20 cellular contexts compared by ENCODE assay signal in the genomic region with DNA sequence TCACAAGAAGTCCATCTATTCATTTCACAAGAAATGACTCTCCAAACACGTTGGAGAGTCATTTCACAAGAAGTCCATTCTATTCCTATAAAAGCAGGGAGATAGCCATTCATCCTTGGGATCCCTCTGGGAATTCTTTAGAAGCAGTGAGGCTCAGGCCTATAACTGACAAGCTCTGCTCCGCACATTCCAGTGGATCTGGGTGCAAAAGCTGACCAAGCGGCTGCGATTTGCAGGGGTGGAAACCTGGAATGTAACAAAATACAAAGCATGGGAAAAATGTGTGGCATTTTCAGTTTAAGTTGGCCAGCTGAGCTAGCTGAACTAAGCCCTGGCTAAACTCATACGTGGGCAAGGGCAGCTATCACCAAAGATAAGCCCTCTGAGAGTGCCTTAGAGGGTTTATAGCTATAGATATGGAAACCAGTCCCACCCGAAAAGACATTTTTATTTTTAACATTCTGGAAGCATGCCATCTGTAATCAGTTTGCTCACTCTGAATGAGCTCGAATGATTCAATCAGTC. TPM values are rescaled to one million over a fixed set of nuclear protein-coding genes. Genes with fewer than 3 reads are reported as not detected.
DNase-seq lines count a peak whose midpoint lies in the region; ATAC-seq, FAIRE-seq and TF ChIP-seq lines count a peak whose summit lies in the region.
"Had no signal": no experiment of that assay in that cellular context is flagged by ENCODE, and none has a peak within 500 bp of the region (broad histone marks: within the 10 kb centered on the region; RNA-seq: fewer than 3 reads in every experiment).

No MANE protein-coding gene starts in this region.

- POLR2A ChIA-PET in IMR-90 (lab: Charles Lee; ENCODE audit: unreplicated experiment) (interaction anchor here (0.7 kb wide), 1 partner anchor 813 kb away, joined by 3 read pairs; no protein-coding TSS in a partner anchor), H1 (lab: Charles Lee; ENCODE audit: partially characterized antibody) (no interaction called here)
- POLR2A ChIA-PET in CD8-positive, alpha-beta T cell (lab: Charles Lee): no interaction called here

- peaks cover 9% of the 10 kb centered on the region for H3K4me1 Mint-ChIP-seq in neural progenitor cell
- no peaks in the 10 kb centered on the region for H3K4me1 Mint-ChIP-seq in CD8-positive, alpha-beta T cell (ENCODE audit: low read depth)
- H3K4me1 Mint-ChIP-seq: central memory CD8-positive, alpha-beta T cell had no signal

- H3K27me3 Mint-ChIP-seq in neural progenitor cell (ENCODE audit: insufficient read depth, low read depth): peaks cover 3% of the 10 kb centered on the region
- H3K27me3 Mint-ChIP-seq in CD8-positive, alpha-beta T cell (ENCODE audit: low read depth): peaks cover 3% of the 10 kb centered on the region
- H3K27me3 Mint-ChIP-seq: CD4-positive, alpha-beta T cell; central memory CD8-positive, alpha-beta T cell had no signal

- peak overlapping the region; percentile 54 for H4K91ac ChIP-seq in IMR-90 (ENCODE audit: insufficient read depth, low read depth, low read length)
- H4K91ac ChIP-seq in H1 (replicated peaks; ENCODE audit: insufficient read length, low read length): no peak overlapping the region

- CTCF ChIA-PET in IMR-90 (lab: Yijun Ruan, JAX): interaction anchor here (1.2 kb wide), 1 partner anchor 27 kb away, joined by 3 read pairs; no protein-coding TSS in a partner anchor
- CTCF ChIA-PET in H1 (lab: Charles Lee; ENCODE audit: partially characterized antibody): interaction anchor here (0.8 kb wide), 1 partner anchor 77 kb away, joined by 3 read pairs; no protein-coding TSS in a partner anchor
- CTCF ChIA-PET in CD8-positive, alpha-beta T cell (lab: Charles Lee): no interaction called here

- H3K23ac ChIP-seq in IMR-90 (ENCODE audit: low read depth, low read length) (peak overlapping the region; percentile 46; the same call in 1 of the 2 replicates), H1 (ENCODE audit: insufficient read length) (no peak overlapping the region)

- H3K9me1 ChIP-seq in IMR-90 (ENCODE audit: insufficient read depth, low read length): peaks cover 14% of the 10 kb centered on the region

- TF ChIP-seq CTCF in AG09319 (IDR thresholded peaks at IDR 0.05; ENCODE audit: low read depth, low read length): no peak
- TF ChIP-seq CTCF in IMR-90 (conservative IDR thresholded peaks at IDR 0.05; ENCODE audit: low read depth, low read length): no peak
- no peak for TF ChIP-seq CTCF in H1 (IDR thresholded peaks at IDR 0.05; ENCODE audit: control extremely low read depth in 1 of 3, insufficient read depth in 1 of 3, low read depth in 1 of 3, low read length in 3 of 3)
- TF ChIP-seq CTCF in neural progenitor cell (IDR thresholded peaks at IDR 0.05): no peak
- no peak for TF ChIP-seq CTCF in CD8-positive, alpha-beta T cell (IDR thresholded peaks at IDR 0.05)

- H3K18ac ChIP-seq in IMR-90 (ENCODE audit: low read depth, low read length) (no peak overlapping the region), H1 (ENCODE audit: extremely low read depth, low read length) (no peak overlapping the region)

- no peak overlapping the region for H3K9ac ChIP-seq in IMR-90 (ENCODE audit: low read depth, low read length)
- H3K9ac ChIP-seq in H1 (replicated peaks in 1 of 4; ENCODE audit: extremely low read depth in 1 of 4, low read depth in 3 of 4, low read length in 3 of 4): no peak overlapping the region
- H3K9ac ChIP-seq in neural progenitor cell: no peak overlapping the region

- H2AK5ac ChIP-seq in IMR-90 (ENCODE audit: low read depth, low read length) (0 out of 2 replicates have a peak overlapping the region, but pooled peaks have one; percentile 20), H1 (ENCODE audit: low read depth, low read length) (no peak overlapping the region)

- no peak overlapping the region for H2BK12ac ChIP-seq in H1 (ENCODE audit: low read depth, low read length)

- H3K4me2 ChIP-seq in IMR-90 (ENCODE audit: low read depth, low read length) (no peak overlapping the region), H1 (ENCODE audit: insufficient read depth in 1 of 2, low read depth in 2 of 2, low read length in 2 of 2) (no peak overlapping the region), neural progenitor cell (no peak overlapping the region)

- no peaks in the 10 kb centered on the region for H3K23me2 ChIP-seq in H1 (ENCODE audit: low read depth, low read length)

- peaks cover 13% of the 10 kb centered on the region for H3F3A ChIP-seq in neural progenitor cell (ENCODE audit: low read depth)

- H2BK15ac ChIP-seq in IMR-90 (ENCODE audit: low read depth, low read length) (peak overlapping the region; percentile 2; the same call in 1 of the 3 replicates), H1 (ENCODE audit: low read length) (no peak overlapping the region)

- no peak for TF ChIP-seq EP300 in H1 (IDR thresholded peaks at IDR 0.05; ENCODE audit: borderline replicate concordance in 1 of 2, low read depth in 2 of 2, low read length in 2 of 2)

- no peak for TF ChIP-seq RAD21 in IMR-90 (IDR thresholded peaks at IDR 0.05; ENCODE audit: low read length)
- TF ChIP-seq RAD21 in H1 (IDR thresholded peaks at IDR 0.05 in 1 of 2, conservative IDR thresholded peaks at IDR 0.05 in 1 of 2; ENCODE audit: low read depth in 2 of 2, low read length in 2 of 2): no peak

- H2BK120ac ChIP-seq in IMR-90 (ENCODE audit: low read depth, low read length): peak overlapping the region; percentile 25; the same call in 1 of the 2 replicates
- H2BK120ac ChIP-seq in H1 (replicated peaks; ENCODE audit: low read depth, low read length): no peak overlapping the region

- H4K8ac ChIP-seq in IMR-90 (ENCODE audit: low read depth in 2 of 2, low read length in 2 of 2) (peak overlapping the region in 1 of 2 experiments; percentile 3; a peak in 1 of 4 replicates), H1 (ENCODE audit: extremely low read depth, insufficient read depth, low read length) (peak overlapping the region; percentile 29; the same call in 1 of the 2 replicates)

- WGBS in IMR-90 (ENCODE audit: extremely low coverage in 2 of 2, insufficient read length in 1 of 2), 2 experiments: 80% methylated on average over 1 of the region's 7 CpGs; no CpG with 5 or more reads in 1 of the 2 experiments
- WGBS in H1 (ENCODE audit: extremely low coverage in 1 of 2, insufficient coverage in 1 of 2, insufficient read length in 1 of 2, insufficient replicate concordance in 2 of 2, low coverage in 1 of 2, low lambda C conversion rate in 2 of 2, missing lambda C conversion rate in 1 of 2), 2 experiments: 86% methylated on average over 7 of the region's 7 CpGs; no CpG with 5 or more reads in 1 of the 2 experiments

- H3K4me3 ChIP-seq in IMR-90 (ENCODE audit: insufficient read depth, low read depth, low read length) (no peak overlapping the region), H1 (ENCODE audit: extremely low read depth in 1 of 4, insufficient read depth in 2 of 4, low read depth in 3 of 4, low read length in 4 of 4) (no peak overlapping the region), neural progenitor cell (no peak overlapping the region)
- H3K4me3 ChIP-seq in CD8-positive, alpha-beta T cell (ENCODE audit: low read depth, low read length): no peak overlapping the region

- ATAC-seq in IMR-90 (ENCODE audit: low read depth): peak; percentile 57
- no peak for ATAC-seq in CD8-positive, alpha-beta T cell
- ATAC-seq: activated CD8-positive, alpha-beta T cell treated with anti-CD3 and anti-CD28 coated beads, Interleukin-2, amount 10 ng/mL, durations not matched to agents 7 days and 5 days had no signal

- FAIRE-seq in H1 (lab: Jason Lieb, UNC): no peak

- H3K27me3 ChIP-seq in IMR-90 (ENCODE audit: control insufficient read depth, insufficient read depth, low read length) (no peaks in the 10 kb centered on the region), H1 (replicated peaks in 1 of 4; ENCODE audit: control insufficient read depth in 3 of 4, extremely low read depth in 1 of 4, insufficient read depth in 3 of 4, low read length in 3 of 4) (no peaks in the 10 kb centered on the region), neural progenitor cell (no peaks in the 10 kb centered on the region)
- H3K27me3 ChIP-seq in CD8-positive, alpha-beta T cell (ENCODE audit: insufficient read depth, low read length): no peaks in the 10 kb centered on the region

- H3K4ac ChIP-seq in IMR-90 (ENCODE audit: low read depth, low read length) (peak overlapping the region; percentile 25; the same call in 1 of the 2 replicates), H1 (replicated peaks; ENCODE audit: insufficient read length, low read depth, low read length) (no peak overlapping the region)

- no peak overlapping the region for H3K27ac Mint-ChIP-seq in neural progenitor cell
- H3K27ac Mint-ChIP-seq in CD8-positive, alpha-beta T cell: no peak overlapping the region
- H3K27ac Mint-ChIP-seq: activated CD8-positive, alpha-beta T cell treated with anti-CD3 and anti-CD28 coated beads, Interleukin-2, amount 10 ng/mL, durations not matched to agents 7 days and 5 days; CD4-positive, alpha-beta T cell had no signal

- H2BK20ac ChIP-seq in IMR-90 (ENCODE audit: low read depth, low read length) (peak overlapping the region; percentile 43; the same call in 1 of the 2 replicates), H1 (ENCODE audit: low read length) (no peak overlapping the region)

- H4K20me1 ChIP-seq in IMR-90 (ENCODE audit: insufficient read depth, low read length) (no peaks in the 10 kb centered on the region), H1 (replicated peaks in 1 of 2; ENCODE audit: control insufficient read depth in 1 of 2, insufficient read depth in 2 of 2, low read length in 2 of 2) (peaks cover 0 to 2% of the 10 kb centered on the region in 2 experiments), neural progenitor cell (ENCODE audit: low read depth) (no peaks in the 10 kb centered on the region)

- no peaks in the 10 kb centered on the region for H3K9me3 Mint-ChIP-seq in neural progenitor cell
- H3K9me3 Mint-ChIP-seq in CD8-positive, alpha-beta T cell: peaks cover 4% of the 10 kb centered on the region

- H3K4me3 Mint-ChIP-seq in neural progenitor cell: no peak overlapping the region
- H3K4me3 Mint-ChIP-seq in CD8-positive, alpha-beta T cell: no peak overlapping the region
- H3K4me3 Mint-ChIP-seq: activated CD8-positive, alpha-beta T cell treated with anti-CD3 and anti-CD28 coated beads, Interleukin-2, amount 10 ng/mL, durations not matched to agents 7 days and 5 days; CD4-positive, alpha-beta T cell; central memory CD8-positive, alpha-beta T cell had no signal

- intact Hi-C loops in IMR-90 (cut with micrococcal nuclease) (no loop called here), posterior vena cava (cut with DNase I) (no loop called here)
- intact Hi-C loops in CD8-positive, alpha-beta T cell (cut with DNase I, micrococcal nuclease): no loop called here

- TF ChIP-seq POLR2A in IMR-90 (IDR thresholded peaks at IDR 0.05; ENCODE audit: low read depth, low read length) (no peak), H1 (IDR thresholded peaks at IDR 0.05; ENCODE audit: control extremely low read depth in 1 of 2, low read depth in 2 of 2, low read length in 2 of 2) (no peak)

- H2AFZ ChIP-seq in IMR-90 (replicated peaks; ENCODE audit: low read length, poor library complexity): peak overlapping the region; percentile 9
- H2AFZ ChIP-seq in H1 (ENCODE audit: low read length): no peak overlapping the region
- no peak overlapping the region for H2AFZ ChIP-seq in neural progenitor cell (replicated peaks)

- H3K27ac ChIP-seq in IMR-90 (ENCODE audit: insufficient read depth, low read length): no peak overlapping the region
- no peak overlapping the region for H3K27ac ChIP-seq in H1 (ENCODE audit: low read depth, low read length)
- H3K27ac ChIP-seq in neural progenitor cell: no peak overlapping the region
- no peak overlapping the region for H3K27ac ChIP-seq in CD8-positive, alpha-beta T cell (ENCODE audit: low read depth, low read length)

- H3K56ac ChIP-seq in IMR-90 (ENCODE audit: extremely low read depth, insufficient read depth, low read length): peak overlapping the region; percentile 72
- H3K56ac ChIP-seq in H1 (replicated peaks; ENCODE audit: insufficient read length, low read depth, low read length): no peak overlapping the region

- H3K9me3 ChIP-seq in IMR-90 (ENCODE audit: control insufficient read depth, insufficient read depth, low read length) (no peaks in the 10 kb centered on the region), H1 (ENCODE audit: insufficient read depth in 2 of 2, low read depth in 1 of 2, low read length in 1 of 2) (no peaks in the 10 kb centered on the region), neural progenitor cell (ENCODE audit: low read depth) (no peaks in the 10 kb centered on the region)
- no peaks in the 10 kb centered on the region for H3K9me3 ChIP-seq in CD8-positive, alpha-beta T cell (ENCODE audit: low read length)

- H3K4me1 ChIP-seq in IMR-90 (ENCODE audit: control insufficient read depth, insufficient read depth, low read length) (peaks cover 11% of the 10 kb centered on the region), H1 (replicated peaks in 1 of 4; ENCODE audit: control insufficient read depth in 3 of 4, insufficient read depth in 4 of 4, low read length in 3 of 4) (peaks cover 0 to 4% (median 0%) of the 10 kb centered on the region in 4 experiments; a peak in 1 of 7 replicates), neural progenitor cell (peaks cover 41% of the 10 kb centered on the region)
- H3K4me1 ChIP-seq in CD8-positive, alpha-beta T cell (ENCODE audit: insufficient read depth, low read length): no peaks in the 10 kb centered on the region

- no peak overlapping the region for H2AK9ac ChIP-seq in IMR-90 (replicated peaks; ENCODE audit: low read depth, low read length, poor library complexity)

- no peak overlapping the region for H4K5ac ChIP-seq in IMR-90 (ENCODE audit: low read depth, low read length)
- H4K5ac ChIP-seq in H1 (ENCODE audit: insufficient read length, low read depth, low read length): no peak overlapping the region

- dilution Hi-C loops in IMR-90 (cut with HindIII; ENCODE audit: low sequenced_read_pairs, unreplicated experiment): no loop called here

- DNase-seq in AG09319 (ENCODE audit: extremely low read depth, low read depth) (peak; percentile 10), IMR-90 (peak; percentile 42), H1 (ENCODE audit: low read depth in 1 of 2, low spot score in 2 of 2) (no peak), neural progenitor cell (ENCODE audit: low spot score) (peak; percentile 54), SKM-1 (lab: John Stamatoyannopoulos, UW; ENCODE audit: unreplicated experiment) (no peak), posterior vena cava (ENCODE audit: low spot score) (no peak), occipital lobe (lab: John Stamatoyannopoulos, UW) (no peak)
- DNase-seq in CD8-positive, alpha-beta T cell: no peak
- DNase-seq: activated CD8-positive, alpha-beta T cell treated with anti-CD3 and anti-CD28 coated beads, Interleukin-2, amount 10 ng/mL, durations not matched to agents 7 days and 5 days; activated effector memory CD4-positive, alpha-beta T cell treated with Interleukin-2 at 50 U/mL for 16 hours; CD4-positive, alpha-beta T cell; NCI-H1436 treated with DMSO at 0.1 percent for 48 hours; NCI-H526; stimulated activated naive CD4-positive, alpha-beta T cell; T-helper 9 cell had no signal

- no peaks in the 10 kb centered on the region for H3K79me1 ChIP-seq in IMR-90 (ENCODE audit: low read depth in 1 of 2, low read length in 2 of 2)
- H3K79me1 ChIP-seq in H1 (ENCODE audit: low read depth, low read length): no peaks in the 10 kb centered on the region

- no peak overlapping the region for H3K14ac ChIP-seq in IMR-90 (replicated peaks; ENCODE audit: low read depth, low read length)
- H3K14ac ChIP-seq in H1 (ENCODE audit: insufficient read length): no peak overlapping the region

- no peaks in the 10 kb centered on the region for H3K79me2 ChIP-seq in H1 (ENCODE audit: control insufficient read depth in 1 of 2, insufficient read depth in 2 of 2, low read length in 2 of 2)
- no peaks in the 10 kb centered on the region for H3K79me2 ChIP-seq in neural progenitor cell (ENCODE audit: low read depth)

- H3K36me3 Mint-ChIP-seq in neural progenitor cell: no peaks in the 10 kb centered on the region
- no peaks in the 10 kb centered on the region for H3K36me3 Mint-ChIP-seq in CD8-positive, alpha-beta T cell

- in situ Hi-C loops in IMR-90 (cut with MboI; ENCODE audit: low sequenced_read_pairs): no loop called here

- H3K36me3 ChIP-seq in IMR-90 (ENCODE audit: control insufficient read depth, insufficient read depth, low read length) (no peaks in the 10 kb centered on the region), H1 (ENCODE audit: control insufficient read depth in 2 of 4, insufficient read depth in 4 of 4, low read length in 3 of 4) (no peaks in the 10 kb centered on the region), neural progenitor cell (no peaks in the 10 kb centered on the region)
- no peaks in the 10 kb centered on the region for H3K36me3 ChIP-seq in CD8-positive, alpha-beta T cell (ENCODE audit: insufficient read depth, low read length)

- H2BK5ac ChIP-seq in IMR-90 (ENCODE audit: low read depth, low read length, poor library complexity, severe bottlenecking): peak overlapping the region; percentile 21
- H2BK5ac ChIP-seq in H1 (ENCODE audit: low read depth, low read length): no peak overlapping the region

- BruUV-seq in IMR-90 (replicated peaks; lab: Mats Ljungman, UMichigan): no TSS peak

RNA-seq across cellular contexts. Expression of a gene that starts 8.7 kb away (rescaled TPM):
- not detected in 2 replicates for total RNA-seq in IMR-90 (2012; rRNA removed)
- polyA plus RNA-seq in IMR-90 (2012; rRNA removed): not detected in 2 replicates
- not detected in 2 replicates for polyA plus RNA-seq in IMR-90 (2012; cell fraction: cytosol; rRNA removed)
- not detected in 2 replicates for polyA plus RNA-seq in IMR-90 (2012; cell fraction: nucleus; rRNA removed; ENCODE audit: low replicate concordance)
- not detected in 2 replicates for total RNA-seq in H1 (2021; fragmentation: NEBNext Ultra II Directional; extraction: Animal tissue kit (Norgen Biotek cat#: 25700))
- not detected in 2 replicates for polyA plus RNA-seq in H1 (2011; rRNA removed)
- 0.08 TPM for polyA plus RNA-seq in H1 (2011; cell fraction: cytosol; rRNA removed)
- polyA plus RNA-seq in H1 (2011; cell fraction: nucleus; rRNA removed): not detected
- polyA plus RNA-seq in H1 (2012, experiment 1 of 2): not detected in 4 replicates
- polyA plus RNA-seq in H1 (2012, experiment 2 of 2): not detected
- not detected for polyA plus RNA-seq in H1 (2013, experiment 1 of 2)
- not detected for polyA plus RNA-seq in H1 (2013, experiment 2 of 2)
- polyA minus RNA-seq in H1 (2011; rRNA and poly(A)+ RNA removed): not detected in 2 replicates
- not detected for polyA minus RNA-seq in H1 (2011; cell fraction: cytosol; rRNA and poly(A)+ RNA removed)
- polyA minus RNA-seq in H1 (2011; cell fraction: nucleus; rRNA and poly(A)+ RNA removed): not detected
- total RNA-seq in neural progenitor cell (ENCODE audit: low replicate concordance): not detected in 2 replicates
- not detected for total RNA-seq in CD8-positive, alpha-beta T cell
- total RNA-seq in posterior vena cava: not detected
- 0.62 TPM for total RNA-seq in occipital lobe
- total RNA-seq: activated CD8-positive, alpha-beta T cell treated with anti-CD3 and anti-CD28 coated beads, Interleukin-2, amount 10 ng/mL, durations not matched to agents 7 days and 5 days; CD4-positive, alpha-beta T cell; epithelial cell of proximal tubule; mesenteric fat pad; renal cortical epithelial cell; RPMI7951 had no signal

Comparison
In these comparisons a context has a peak if more than half of its experiments do, and no peak if none do; other contexts are left out.
1. DNase-seq: peak in AG09319 (single experiment), IMR-90 (single experiment) and neural progenitor cell (single experiment); none in H1 (0 of 2), CD8-positive, alpha-beta T cell (0 of 7), SKM-1 (single experiment), posterior vena cava (single experiment) and occipital lobe (single experiment).